ENCODE assay signal across 10 cellular contexts in genomic region chr17:21377821-21378396, GRCh38. TPM values are rescaled to one million over a fixed set of nuclear protein-coding genes. Genes with fewer than 3 reads are reported as not detected.
DNase-seq lines count a peak whose midpoint lies in the region; ATAC-seq and TF ChIP-seq lines count a peak whose summit lies in the region.
"Had no signal": no experiment of that assay in that cellular context is flagged by ENCODE, and none has a peak within 500 bp of the region (broad histone marks: within the 10 kb centered on the region; RNA-seq: fewer than 3 reads in every experiment).

No MANE protein-coding gene starts in this region.

- H3K27ac Mint-ChIP-seq in CD4-positive, alpha-beta memory T cell, result no peak overlapping the region
- H3K27ac Mint-ChIP-seq in activated naive CD8-positive, alpha-beta T cell, result no peak overlapping the region
- no peak overlapping the region for H3K27ac Mint-ChIP-seq in activated CD4-positive, alpha-beta memory T cell treated with anti-CD3 and anti-CD28 coated beads, Interleukin-2, amount 10 ng/mL, durations not matched to agents 7 days and 5 days

- H3K27ac ChIP-seq in CD4-positive, alpha-beta memory T cell (ENCODE audit: low read depth, low read length), result no peak overlapping the region
- H3K27ac ChIP-seq in iPS-18a (ENCODE audit: low read length), result no peak overlapping the region
- no peak overlapping the region for H3K27ac ChIP-seq in RWPE1
- H3K27ac ChIP-seq: neutrophil had no signal

- H3K9me3 ChIP-seq in CD4-positive, alpha-beta memory T cell (ENCODE audit: control insufficient read depth in 1 of 2, low read length in 2 of 2), result no peaks in the 10 kb centered on the region
- no peaks in the 10 kb centered on the region for H3K9me3 ChIP-seq in iPS-18a (ENCODE audit: control insufficient read depth, low read depth, low read length)
- H3K9me3 ChIP-seq: neutrophil had no signal

- H3K4me1 Mint-ChIP-seq in CD4-positive, alpha-beta memory T cell, result peaks cover 2 to 9% (median 5%) of the 10 kb centered on the region in 4 donors
- H3K4me1 Mint-ChIP-seq in activated naive CD8-positive, alpha-beta T cell (ENCODE audit: low read depth), result peaks cover 8% of the 10 kb centered on the region
- peaks cover 8% of the 10 kb centered on the region for H3K4me1 Mint-ChIP-seq in activated CD4-positive, alpha-beta memory T cell treated with anti-CD3 and anti-CD28 coated beads, Interleukin-2, amount 10 ng/mL, durations not matched to agents 7 days and 5 days

- intact Hi-C loops in CD4-positive, alpha-beta memory T cell (cut with micrococcal nuclease), result no loop called here
- intact Hi-C loops in sciatic nerve (cut with DNase I), result no loop called here

- no peaks in the 10 kb centered on the region for H3K9me3 Mint-ChIP-seq in CD4-positive, alpha-beta memory T cell
- H3K9me3 Mint-ChIP-seq in activated naive CD8-positive, alpha-beta T cell (ENCODE audit: low read depth), result no peaks in the 10 kb centered on the region
- no peaks in the 10 kb centered on the region for H3K9me3 Mint-ChIP-seq in activated CD4-positive, alpha-beta memory T cell treated with anti-CD3 and anti-CD28 coated beads, Interleukin-2, amount 10 ng/mL, durations not matched to agents 7 days and 5 days

- peak; percentile 21 for ATAC-seq in sciatic nerve

- TF ChIP-seq CTCF in RWPE1 (conservative IDR thresholded peaks at IDR 0.05; ENCODE audit: low read depth), result no peak

- POLR2A ChIA-PET in CD4-positive, alpha-beta memory T cell (lab: Charles Lee; ENCODE audit: partially characterized antibody), result no interaction called here
- POLR2A ChIA-PET in RWPE1 (lab: Yijun Ruan, JAX; ENCODE audit: low non-redundant PET), result no interaction called here
- POLR2A ChIA-PET in activated CD4-positive, alpha-beta memory T cell treated with anti-CD3 and anti-CD28 coated beads, Interleukin-2, amount 10 ng/mL, durations not matched to agents 7 days and 5 days (lab: Charles Lee), result interaction anchor here (0.6 kb wide), 1 partner anchor 46 kb away, joined by 3 read pairs; no protein-coding TSS in a partner anchor

- peaks cover 13 to 18% of the 10 kb centered on the region in 2 donors for H3K27me3 Mint-ChIP-seq in CD4-positive, alpha-beta memory T cell
- H3K27me3 Mint-ChIP-seq in activated naive CD8-positive, alpha-beta T cell, result peaks cover 5% of the 10 kb centered on the region
- peaks cover 27% of the 10 kb centered on the region for H3K27me3 Mint-ChIP-seq in activated CD4-positive, alpha-beta memory T cell treated with anti-CD3 and anti-CD28 coated beads, Interleukin-2, amount 10 ng/mL, durations not matched to agents 7 days and 5 days

- H3K27me3 ChIP-seq in CD4-positive, alpha-beta memory T cell (ENCODE audit: insufficient read depth, low read length), result no peaks in the 10 kb centered on the region
- H3K27me3 ChIP-seq in iPS-18a (ENCODE audit: control insufficient read depth, insufficient read depth, low read length), result peaks cover 54% of the 10 kb centered on the region

- peak overlapping the region in 7 of 8 donors; percentile 17 to 73 (median 53) for H3K4me3 Mint-ChIP-seq in CD4-positive, alpha-beta memory T cell
- peak overlapping the region; percentile 66 for H3K4me3 Mint-ChIP-seq in activated naive CD8-positive, alpha-beta T cell
- H3K4me3 Mint-ChIP-seq in activated CD4-positive, alpha-beta memory T cell treated with anti-CD3 and anti-CD28 coated beads, Interleukin-2, amount 10 ng/mL, durations not matched to agents 7 days and 5 days, result no peak overlapping the region

- H3K36me3 Mint-ChIP-seq in CD4-positive, alpha-beta memory T cell, result no peaks in the 10 kb centered on the region
- no peaks in the 10 kb centered on the region for H3K36me3 Mint-ChIP-seq in activated naive CD8-positive, alpha-beta T cell
- H3K36me3 Mint-ChIP-seq in activated CD4-positive, alpha-beta memory T cell treated with anti-CD3 and anti-CD28 coated beads, Interleukin-2, amount 10 ng/mL, durations not matched to agents 7 days and 5 days (ENCODE audit: low read depth), result no peaks in the 10 kb centered on the region

- no peaks in the 10 kb centered on the region for H3K4me1 ChIP-seq in CD4-positive, alpha-beta memory T cell (ENCODE audit: insufficient read depth, low read length)
- peaks cover 4% of the 10 kb centered on the region for H3K4me1 ChIP-seq in iPS-18a (ENCODE audit: control insufficient read depth, low read depth, low read length)

- H3K9ac ChIP-seq in iPS-18a (ENCODE audit: low read length), result no peak overlapping the region

- no peaks in the 10 kb centered on the region for H3K36me3 ChIP-seq in CD4-positive, alpha-beta memory T cell (ENCODE audit: insufficient read depth, low read length)
- H3K36me3 ChIP-seq in iPS-18a (ENCODE audit: control insufficient read depth, low read depth, low read length), result no peaks in the 10 kb centered on the region
- H3K36me3 ChIP-seq: neutrophil had no signal

- no peak overlapping the region for H3K4me3 ChIP-seq in CD4-positive, alpha-beta memory T cell (ENCODE audit: low read length in 2 of 2)
- peak overlapping the region; percentile 59 for H3K4me3 ChIP-seq in iPS-18a (ENCODE audit: low read length)

- CTCF ChIA-PET in CD4-positive, alpha-beta memory T cell (lab: Charles Lee; ENCODE audit: partially characterized antibody), result no interaction called here
- CTCF ChIA-PET in RWPE1 (lab: Yijun Ruan, JAX), result no interaction called here
- CTCF ChIA-PET in activated CD4-positive, alpha-beta memory T cell treated with anti-CD3 and anti-CD28 coated beads, Interleukin-2, amount 10 ng/mL, durations not matched to agents 7 days and 5 days (lab: Charles Lee), result no interaction called here

- no peak for DNase-seq in CD4-positive, alpha-beta memory T cell
- DNase-seq in sciatic nerve (ENCODE audit: low spot score) (no peak), NCI-H1930 (lab: John Stamatoyannopoulos, UW) (no peak), SHP77 (lab: John Stamatoyannopoulos, UW) (no peak), RWPE1 (ENCODE audit: low spot score) (no peak)
- DNase-seq in activated CD4-positive, alpha-beta memory T cell treated with anti-CD3 and anti-CD28 coated beads, Interleukin-2, amount 10 ng/mL, durations not matched to agents 7 days and 5 days, result no peak
- DNase-seq: DMS153 had no signal

RNA-seq across cellular contexts. Expression of gene KCNJ12, which starts 1.8 kb away (rescaled TPM):
- total RNA-seq in CD4-positive, alpha-beta memory T cell, result not detected
- not detected for polyA plus RNA-seq in CD4-positive, alpha-beta memory T cell
- 1.0 TPM for total RNA-seq in sciatic nerve
- not detected for total RNA-seq in activated CD4-positive, alpha-beta memory T cell treated with anti-CD3 and anti-CD28 coated beads, Interleukin-2, amount 10 ng/mL, durations not matched to agents 7 days and 5 days
